Comparison of ENCODE assay signal across 1 cellular context in the genomic region with DNA sequence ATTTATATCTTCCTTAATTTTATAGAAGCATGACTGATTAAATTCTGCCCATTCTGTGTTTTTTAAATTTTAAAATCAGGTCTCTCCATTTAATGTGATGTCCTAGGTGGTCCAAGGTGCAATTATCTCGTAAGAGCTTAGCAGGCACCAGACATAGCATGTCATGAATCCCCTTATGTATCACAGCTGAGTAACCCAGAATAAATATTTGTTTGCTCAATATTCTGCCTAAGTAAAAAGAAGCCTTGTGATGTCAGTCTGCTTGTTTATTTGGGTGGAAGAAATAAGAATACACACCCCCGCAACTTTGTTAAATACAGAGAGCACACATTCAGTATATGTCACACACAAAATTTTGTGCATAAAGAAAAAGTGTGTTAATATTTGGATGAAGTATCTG.
TF ChIP-seq lines count a peak whose summit lies in the region.

No MANE protein-coding gene starts in this region.

TF ChIP-seq in GM23338, 12 proteins besides CTCF, POLR2A, EP300 and RAD21 (continued from another document):
- TF ChIP-seq, protein P1, sequence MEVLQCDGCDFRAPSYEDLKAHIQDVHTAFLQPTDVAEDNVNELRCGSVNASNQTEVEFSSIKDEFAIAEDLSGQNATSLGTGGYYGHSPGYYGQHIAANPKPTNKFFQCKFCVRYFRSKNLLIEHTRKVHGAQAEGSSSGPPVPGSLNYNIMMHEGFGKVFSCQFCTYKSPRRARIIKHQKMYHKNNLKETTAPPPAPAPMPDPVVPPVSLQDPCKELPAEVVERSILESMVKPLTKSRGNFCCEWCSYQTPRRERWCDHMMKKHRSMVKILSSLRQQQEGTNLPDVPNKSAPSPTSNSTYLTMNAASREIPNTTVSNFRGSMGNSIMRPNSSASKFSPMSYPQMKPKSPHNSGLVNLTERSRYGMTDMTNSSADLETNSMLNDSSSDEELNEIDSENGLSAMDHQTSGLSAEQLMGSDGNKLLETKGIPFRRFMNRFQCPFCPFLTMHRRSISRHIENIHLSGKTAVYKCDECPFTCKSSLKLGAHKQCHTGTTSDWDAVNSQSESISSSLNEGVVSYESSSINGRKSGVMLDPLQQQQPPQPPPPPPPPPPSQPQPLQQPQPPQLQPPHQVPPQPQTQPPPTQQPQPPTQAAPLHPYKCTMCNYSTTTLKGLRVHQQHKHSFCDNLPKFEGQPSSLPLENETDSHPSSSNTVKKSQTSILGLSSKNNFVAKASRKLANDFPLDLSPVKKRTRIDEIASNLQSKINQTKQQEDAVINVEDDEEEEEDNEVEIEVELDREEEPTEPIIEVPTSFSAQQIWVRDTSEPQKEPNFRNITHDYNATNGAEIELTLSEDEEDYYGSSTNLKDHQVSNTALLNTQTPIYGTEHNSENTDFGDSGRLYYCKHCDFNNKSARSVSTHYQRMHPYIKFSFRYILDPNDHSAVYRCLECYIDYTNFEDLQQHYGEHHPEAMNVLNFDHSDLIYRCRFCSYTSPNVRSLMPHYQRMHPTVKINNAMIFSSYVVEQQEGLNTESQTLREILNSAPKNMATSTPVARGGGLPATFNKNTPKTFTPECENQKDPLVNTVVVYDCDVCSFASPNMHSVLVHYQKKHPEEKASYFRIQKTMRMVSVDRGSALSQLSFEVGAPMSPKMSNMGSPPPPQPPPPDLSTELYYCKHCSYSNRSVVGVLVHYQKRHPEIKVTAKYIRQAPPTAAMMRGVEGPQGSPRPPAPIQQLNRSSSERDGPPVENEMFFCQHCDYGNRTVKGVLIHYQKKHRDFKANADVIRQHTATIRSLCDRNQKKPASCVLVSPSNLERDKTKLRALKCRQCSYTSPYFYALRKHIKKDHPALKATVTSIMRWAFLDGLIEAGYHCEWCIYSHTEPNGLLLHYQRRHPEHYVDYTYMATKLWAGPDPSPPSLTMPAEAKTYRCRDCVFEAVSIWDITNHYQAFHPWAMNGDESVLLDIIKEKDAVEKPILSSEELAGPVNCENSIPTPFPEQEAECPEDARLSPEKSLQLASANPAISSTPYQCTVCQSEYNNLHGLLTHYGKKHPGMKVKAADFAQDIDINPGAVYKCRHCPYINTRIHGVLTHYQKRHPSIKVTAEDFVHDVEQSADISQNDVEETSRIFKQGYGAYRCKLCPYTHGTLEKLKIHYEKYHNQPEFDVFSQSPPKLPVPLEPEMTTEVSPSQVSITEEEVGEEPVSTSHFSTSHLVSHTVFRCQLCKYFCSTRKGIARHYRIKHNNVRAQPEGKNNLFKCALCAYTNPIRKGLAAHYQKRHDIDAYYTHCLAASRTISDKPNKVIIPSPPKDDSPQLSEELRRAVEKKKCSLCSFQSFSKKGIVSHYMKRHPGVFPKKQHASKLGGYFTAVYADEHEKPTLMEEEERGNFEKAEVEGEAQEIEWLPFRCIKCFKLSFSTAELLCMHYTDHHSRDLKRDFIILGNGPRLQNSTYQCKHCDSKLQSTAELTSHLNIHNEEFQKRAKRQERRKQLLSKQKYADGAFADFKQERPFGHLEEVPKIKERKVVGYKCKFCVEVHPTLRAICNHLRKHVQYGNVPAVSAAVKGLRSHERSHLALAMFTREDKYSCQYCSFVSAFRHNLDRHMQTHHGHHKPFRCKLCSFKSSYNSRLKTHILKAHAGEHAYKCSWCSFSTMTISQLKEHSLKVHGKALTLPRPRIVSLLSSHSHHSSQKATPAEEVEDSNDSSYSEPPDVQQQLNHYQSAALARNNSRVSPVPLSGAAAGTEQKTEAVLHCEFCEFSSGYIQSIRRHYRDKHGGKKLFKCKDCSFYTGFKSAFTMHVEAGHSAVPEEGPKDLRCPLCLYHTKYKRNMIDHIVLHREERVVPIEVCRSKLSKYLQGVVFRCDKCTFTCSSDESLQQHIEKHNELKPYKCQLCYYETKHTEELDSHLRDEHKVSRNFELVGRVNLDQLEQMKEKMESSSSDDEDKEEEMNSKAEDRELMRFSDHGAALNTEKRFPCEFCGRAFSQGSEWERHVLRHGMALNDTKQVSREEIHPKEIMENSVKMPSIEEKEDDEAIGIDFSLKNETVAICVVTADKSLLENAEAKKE (CRISPR knock-in tag; IDR thresholded peaks at IDR 0.05), result no peak
- TF ChIP-seq, protein P2, sequence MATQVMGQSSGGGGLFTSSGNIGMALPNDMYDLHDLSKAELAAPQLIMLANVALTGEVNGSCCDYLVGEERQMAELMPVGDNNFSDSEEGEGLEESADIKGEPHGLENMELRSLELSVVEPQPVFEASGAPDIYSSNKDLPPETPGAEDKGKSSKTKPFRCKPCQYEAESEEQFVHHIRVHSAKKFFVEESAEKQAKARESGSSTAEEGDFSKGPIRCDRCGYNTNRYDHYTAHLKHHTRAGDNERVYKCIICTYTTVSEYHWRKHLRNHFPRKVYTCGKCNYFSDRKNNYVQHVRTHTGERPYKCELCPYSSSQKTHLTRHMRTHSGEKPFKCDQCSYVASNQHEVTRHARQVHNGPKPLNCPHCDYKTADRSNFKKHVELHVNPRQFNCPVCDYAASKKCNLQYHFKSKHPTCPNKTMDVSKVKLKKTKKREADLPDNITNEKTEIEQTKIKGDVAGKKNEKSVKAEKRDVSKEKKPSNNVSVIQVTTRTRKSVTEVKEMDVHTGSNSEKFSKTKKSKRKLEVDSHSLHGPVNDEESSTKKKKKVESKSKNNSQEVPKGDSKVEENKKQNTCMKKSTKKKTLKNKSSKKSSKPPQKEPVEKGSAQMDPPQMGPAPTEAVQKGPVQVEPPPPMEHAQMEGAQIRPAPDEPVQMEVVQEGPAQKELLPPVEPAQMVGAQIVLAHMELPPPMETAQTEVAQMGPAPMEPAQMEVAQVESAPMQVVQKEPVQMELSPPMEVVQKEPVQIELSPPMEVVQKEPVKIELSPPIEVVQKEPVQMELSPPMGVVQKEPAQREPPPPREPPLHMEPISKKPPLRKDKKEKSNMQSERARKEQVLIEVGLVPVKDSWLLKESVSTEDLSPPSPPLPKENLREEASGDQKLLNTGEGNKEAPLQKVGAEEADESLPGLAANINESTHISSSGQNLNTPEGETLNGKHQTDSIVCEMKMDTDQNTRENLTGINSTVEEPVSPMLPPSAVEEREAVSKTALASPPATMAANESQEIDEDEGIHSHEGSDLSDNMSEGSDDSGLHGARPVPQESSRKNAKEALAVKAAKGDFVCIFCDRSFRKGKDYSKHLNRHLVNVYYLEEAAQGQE (IDR thresholded peaks at IDR 0.05; ENCODE audit: unreplicated experiment), result no peak
- TF ChIP-seq JUNB (IDR thresholded peaks at IDR 0.05; ENCODE audit: unreplicated experiment) (no peak), ZNF331 (CRISPR knock-in tag; IDR thresholded peaks at IDR 0.05; ENCODE audit: low read depth) (no peak), NANOG (IDR thresholded peaks at IDR 0.05; ENCODE audit: borderline replicate concordance) (no peak), ETS1 (IDR thresholded peaks at IDR 0.05) (no peak), EZH2phosphoT487 (IDR thresholded peaks at IDR 0.05; ENCODE audit: unreplicated experiment) (no peak), ZNF114 (CRISPR knock-in tag; IDR thresholded peaks at IDR 0.05) (no peak)
